In genomic region chr17:6456914-6457687, GRCh38 we compare ENCODE assay signal across 11 cellular contexts. TPM values are rescaled to one million over a fixed set of nuclear protein-coding genes. Genes with fewer than 3 reads are reported as not detected.
A peak's percentile ranks its signal among the peaks of the same experiment; 100 is the strongest.
DNase-seq lines count a peak whose midpoint lies in the region; ATAC-seq and TF ChIP-seq lines count a peak whose summit lies in the region.
"Had no signal": no experiment of that assay in that cellular context is flagged by ENCODE, and none has a peak within 500 bp of the region (broad histone marks: within the 10 kb centered on the region; RNA-seq: fewer than 3 reads in every experiment).

No MANE protein-coding gene starts in this region.

- intact Hi-C loops in gastrocnemius medialis (cut with DNase I; ENCODE audit: low total_unique reads), result no loop called here

- ATAC-seq in RWPE2 (ENCODE audit: low read depth), result peak; percentile 54; the same call in 1 of the 3 replicates
- peak; percentile 13 for ATAC-seq in foreskin keratinocyte
- ATAC-seq in gastrocnemius medialis, result peak; percentile 80 to 87
- no peak for ATAC-seq in HG02588 (IDR thresholded peaks at IDR 0.05; ENCODE audit: unreplicated experiment)
- ATAC-seq in stimulated activated memory B cell treated with anti-CD40 and anti-IgM and Interleukin-4, amounts not matched to agents 10 μg/mL and 1 μg/mL and 100 μg/mL, for 72 hours, result no peak

- no peak overlapping the region; the same call in 1 of the 2 replicates for H3K14ac ChIP-seq in H9 (ENCODE audit: insufficient read depth, low read length)

- H4K8ac ChIP-seq in H9 (replicated peaks; ENCODE audit: insufficient read length, low read depth, low read length), result no peak overlapping the region

- H3K79me2 ChIP-seq in H9 (ENCODE audit: insufficient read depth, low read length), result no peaks in the 10 kb centered on the region

- peaks cover 20% of the 10 kb centered on the region; the same call in 1 of the 2 replicates for H3K4me1 ChIP-seq in H9 (ENCODE audit: insufficient read depth, low read length)
- peaks cover 7% of the 10 kb centered on the region for H3K4me1 ChIP-seq in RWPE2 (ENCODE audit: insufficient read depth, poor library complexity, severe bottlenecking)
- no peaks in the 10 kb centered on the region for H3K4me1 ChIP-seq in foreskin keratinocyte
- peaks cover 4 to 13% of the 10 kb centered on the region in 2 donors for H3K4me1 ChIP-seq in gastrocnemius medialis

- peaks cover 3% of the 10 kb centered on the region for H3K27me3 Mint-ChIP-seq in H9 (ENCODE audit: low read depth)
- no peaks in the 10 kb centered on the region for H3K27me3 Mint-ChIP-seq in stimulated activated memory B cell treated with anti-CD40 and anti-IgM and Interleukin-4, amounts not matched to agents 10 μg/mL and 1 μg/mL and 100 μg/mL, for 72 hours

- no peak overlapping the region for H2BK20ac ChIP-seq in H9 (ENCODE audit: low read depth, low read length, poor library complexity, severe bottlenecking)

- in situ Hi-C loops in gastrocnemius medialis (cut with MboI; ENCODE audit: low sequenced_read_pairs in 4 of 4), result loop anchor here in 1 of 4 donors (25.0 kb wide), 1 partner anchor 130 kb away; no protein-coding TSS in a partner anchor

- no peak overlapping the region for H3K23ac ChIP-seq in H9 (ENCODE audit: insufficient read length, low read depth, low read length)

- peaks cover 10% of the 10 kb centered on the region; the same call in 1 of the 2 replicates for H3K36me3 ChIP-seq in RWPE2 (ENCODE audit: low read depth)
- no peaks in the 10 kb centered on the region for H3K36me3 ChIP-seq in gastrocnemius medialis

- H3K4ac ChIP-seq in H9 (ENCODE audit: low read depth, low read length), result no peak overlapping the region

- peak overlapping the region in 2 of 3 experiments; percentile 17 to 48; a peak in 4 of 7 replicates for H3K27ac Mint-ChIP-seq in H9
- no peak overlapping the region for H3K27ac Mint-ChIP-seq in stimulated activated memory B cell treated with anti-CD40 and anti-IgM and Interleukin-4, amounts not matched to agents 10 μg/mL and 1 μg/mL and 100 μg/mL, for 72 hours
- H3K27ac Mint-ChIP-seq: activated CD4-positive, alpha-beta memory T cell treated with anti-CD3 and anti-CD28 coated beads, Interleukin-2, amount 10 ng/mL, durations not matched to agents 7 days and 5 days had no signal

- peak overlapping the region; percentile 8 to 13; a peak in 3 of 5 replicates for H3K4me3 Mint-ChIP-seq in H9
- H3K4me3 Mint-ChIP-seq in stimulated activated memory B cell treated with anti-CD40 and anti-IgM and Interleukin-4, amounts not matched to agents 10 μg/mL and 1 μg/mL and 100 μg/mL, for 72 hours, result no peak overlapping the region
- H3K4me3 Mint-ChIP-seq: activated CD4-positive, alpha-beta memory T cell treated with anti-CD3 and anti-CD28 coated beads, Interleukin-2, amount 10 ng/mL, durations not matched to agents 7 days and 5 days had no signal

- no peak for TF ChIP-seq POLR2A in gastrocnemius medialis (IDR thresholded peaks at IDR 0.05)

- no peak overlapping the region for H3K4me3 ChIP-seq in RWPE2 (ENCODE audit: severe bottlenecking)
- no peak overlapping the region for H3K4me3 ChIP-seq in gastrocnemius medialis
- H3K4me3 ChIP-seq: suprapubic skin had no signal

- no peak overlapping the region for H4K5ac ChIP-seq in H9 (ENCODE audit: insufficient read length, low read depth, low read length)

- WGBS in H9 (ENCODE audit: extremely low coverage, insufficient read length, low lambda C conversion rate), result no CpG with 5 or more reads among the region's 14 CpGs

- H4K20me1 ChIP-seq in H9 (ENCODE audit: control insufficient read depth, insufficient read depth, insufficient read length), result no peaks in the 10 kb centered on the region

- TF ChIP-seq CTCF in H9 (conservative IDR thresholded peaks at IDR 0.05) (no peak), RWPE2 (IDR thresholded peaks at IDR 0.05; ENCODE audit: poor library complexity, severe bottlenecking) (no peak), foreskin keratinocyte (conservative IDR thresholded peaks at IDR 0.05) (no peak), gastrocnemius medialis (IDR thresholded peaks at IDR 0.05 in 4 of 5, conservative IDR thresholded peaks at IDR 0.05 in 1 of 5) (no peak)

- no peak overlapping the region for H3K18ac ChIP-seq in H9 (ENCODE audit: insufficient read length, low read depth, low read length)

- H2AK5ac ChIP-seq in H9 (ENCODE audit: insufficient read length, low read length), result no peak overlapping the region

- no peak overlapping the region for H3K9ac ChIP-seq in H9 (ENCODE audit: extremely low read depth, insufficient read length, low read length)

- peaks cover 45 to 54% of the 10 kb centered on the region in 2 experiments for H3K4me1 Mint-ChIP-seq in H9
- H3K4me1 Mint-ChIP-seq in stimulated activated memory B cell treated with anti-CD40 and anti-IgM and Interleukin-4, amounts not matched to agents 10 μg/mL and 1 μg/mL and 100 μg/mL, for 72 hours, result peaks cover 34% of the 10 kb centered on the region

- no peak overlapping the region for H4K91ac ChIP-seq in H9 (ENCODE audit: insufficient read length, low read depth, low read length)

- no peak overlapping the region for H2BK120ac ChIP-seq in H9 (ENCODE audit: low read depth, low read length, poor library complexity, severe bottlenecking)

- peaks cover 5% of the 10 kb centered on the region for H3K23me2 ChIP-seq in H9 (ENCODE audit: insufficient read length, low read depth, low read length, poor library complexity, severe bottlenecking)

- no peak overlapping the region for H3T11ph ChIP-seq in H9 (ENCODE audit: low read length)

- no peaks in the 10 kb centered on the region; a peak in 1 of 5 replicates for H3K9me3 Mint-ChIP-seq in H9
- H3K9me3 Mint-ChIP-seq in stimulated activated memory B cell treated with anti-CD40 and anti-IgM and Interleukin-4, amounts not matched to agents 10 μg/mL and 1 μg/mL and 100 μg/mL, for 72 hours, result no peaks in the 10 kb centered on the region
- H3K9me3 Mint-ChIP-seq: activated CD4-positive, alpha-beta memory T cell treated with anti-CD3 and anti-CD28 coated beads, Interleukin-2, amount 10 ng/mL, durations not matched to agents 7 days and 5 days had no signal

- H3K27ac ChIP-seq in H9 (ENCODE audit: insufficient read length, low read depth, low read length) (no peak overlapping the region), RWPE2 (ENCODE audit: poor library complexity, severe bottlenecking) (no peak overlapping the region), foreskin keratinocyte (no peak overlapping the region), gastrocnemius medialis (peak overlapping the region in 1 of 4 donors; percentile 63)
- H3K27ac ChIP-seq: suprapubic skin had no signal

- H2AFZ ChIP-seq in H9 (ENCODE audit: low read length), result no peak overlapping the region

- H3K27me3 ChIP-seq in H9 (ENCODE audit: insufficient read depth, low read length) (no peaks in the 10 kb centered on the region), RWPE2 (ENCODE audit: insufficient read depth, poor library complexity, severe bottlenecking) (no peaks in the 10 kb centered on the region), foreskin keratinocyte (peaks cover 7% of the 10 kb centered on the region), gastrocnemius medialis (peaks cover 6 to 14% (median 12%) of the 10 kb centered on the region in 3 donors)
- H3K27me3 ChIP-seq: suprapubic skin had no signal

- H3K9me3 ChIP-seq in H9 (ENCODE audit: control insufficient read depth, low read depth, low read length) (no peaks in the 10 kb centered on the region), RWPE2 (ENCODE audit: severe bottlenecking) (no peaks in the 10 kb centered on the region), gastrocnemius medialis (no peaks in the 10 kb centered on the region)
- H3K9me3 ChIP-seq: suprapubic skin had no signal

- no peak overlapping the region for H2BK15ac ChIP-seq in H9 (ENCODE audit: low read depth, low read length)

- no peaks in the 10 kb centered on the region for H3K79me1 ChIP-seq in H9 (ENCODE audit: insufficient read depth, low read depth, low read length, poor library complexity, severe bottlenecking)

- no peak overlapping the region for H3K4me2 ChIP-seq in H9 (ENCODE audit: insufficient read depth, insufficient read length, low read length)

- H2BK12ac ChIP-seq in H9 (ENCODE audit: insufficient read length, low read depth, low read length), result no peak overlapping the region

- DNase-seq in H9 (peak; percentile 69), RWPE2 (ENCODE audit: low spot score) (peak; percentile 64), foreskin keratinocyte (peak in 1 of 2 donors; percentile 19), gastrocnemius medialis (peak; percentile 32 to 63), dedifferentiated amniotic fluid mesenchymal stem cell (ENCODE audit: extremely low spot score) (no peak), SKM-1 treated with dmso at 0.1 percent for 144 hours (lab: John Stamatoyannopoulos, UW; ENCODE audit: unreplicated experiment) (no peak)
- DNase-seq: activated CD4-positive, alpha-beta memory T cell treated with anti-CD3 and anti-CD28 coated beads, Interleukin-2, amount 10 ng/mL, durations not matched to agents 7 days and 5 days; NCI-H748 treated with DMSO at 0.1 percent for 48 hours had no signal

- H3K36me3 Mint-ChIP-seq in H9 (ENCODE audit: insufficient read depth in 1 of 3, low read depth in 3 of 3), result peaks cover 0 to 1% (median 0%) of the 10 kb centered on the region in 3 experiments; a peak in 2 of 7 replicates
- H3K36me3 Mint-ChIP-seq in stimulated activated memory B cell treated with anti-CD40 and anti-IgM and Interleukin-4, amounts not matched to agents 10 μg/mL and 1 μg/mL and 100 μg/mL, for 72 hours, result no peaks in the 10 kb centered on the region

- H2BK5ac ChIP-seq in H9 (ENCODE audit: insufficient read length, low read length), result no peak overlapping the region

- H3K56ac ChIP-seq in H9 (ENCODE audit: insufficient read length, low read depth, low read length), result no peak overlapping the region

RNA-seq across cellular contexts. Expression of gene PIMREG, which starts 12.8 kb away (rescaled TPM):
- 91.6 and 92.5 TPM in 2 replicates for total RNA-seq in H9 (2021)
- total RNA-seq in foreskin keratinocyte, result 18.2 and 28.7 TPM in 2 replicates
- polyA plus RNA-seq in foreskin keratinocyte, result 21.8 and 31.0 TPM in 2 replicates
- under 1 TPM in 1 of 4 donors, not detected in 3; 0.51 TPM for total RNA-seq in gastrocnemius medialis

RNA-seq across cellular contexts. Expression of gene AIPL1, which starts 22.2 kb away (rescaled TPM):
- total RNA-seq in H9 (2021), result 0.24 and 0.57 TPM in 2 replicates
- not detected in 2 replicates for total RNA-seq in foreskin keratinocyte
- not detected in 2 replicates for polyA plus RNA-seq in foreskin keratinocyte
- not detected for total RNA-seq in gastrocnemius medialis
- total RNA-seq: activated CD4-positive, alpha-beta memory T cell treated with anti-CD3 and anti-CD28 coated beads, Interleukin-2, amount 10 ng/mL, durations not matched to agents 7 days and 5 days; suprapubic skin had no signal

Comparison
In these comparisons a context has a peak if more than half of its experiments do, and no peak if none do; other contexts are left out.
1. DNase-seq: peak in H9 (single experiment), RWPE2 (single experiment) and gastrocnemius medialis (2 of 2); none in dedifferentiated amniotic fluid mesenchymal stem cell (single experiment) and SKM-1 treated with dmso at 0.1 percent for 144 hours (single experiment).
2. ATAC-seq: peak in RWPE2 (single experiment), foreskin keratinocyte (single experiment) and gastrocnemius medialis (2 of 2); none in HG02588 (single experiment) and stimulated activated memory B cell treated with anti-CD40 and anti-IgM and Interleukin-4, amounts not matched to agents 10 μg/mL and 1 μg/mL and 100 μg/mL, for 72 hours (single experiment).
3. RNA of gene PIMREG, which starts 12.8 kb away (total RNA-seq): 91.6 to 92.5 TPM in H9 and 18.2 to 28.7 TPM in foreskin keratinocyte; 0.51 TPM in gastrocnemius medialis; every median in the first group is over 10 times any median in the second.